In genomic region chr11:120135838-120136237, GRCh38 we compare ENCODE assay signal across 25 cellular contexts. TPM values are rescaled to one million over a fixed set of nuclear protein-coding genes. Genes with fewer than 3 reads are reported as not detected.
A peak's percentile ranks its signal among the peaks of the same experiment; 100 is the strongest.
DNase-seq lines count a peak whose midpoint lies in the region; ATAC-seq and TF ChIP-seq lines count a peak whose summit lies in the region.
"Had no signal": no experiment of that assay in that cellular context is flagged by ENCODE, and none has a peak within 500 bp of the region (broad histone marks: within the 10 kb centered on the region; RNA-seq: fewer than 3 reads in every experiment).

No MANE protein-coding gene starts in this region.

- peak in 1 of 4 donors; percentile 60 for TF ChIP-seq POLR2A in esophagus squamous epithelium (IDR thresholded peaks at IDR 0.05)
- no peak for TF ChIP-seq POLR2A in stomach (IDR thresholded peaks at IDR 0.05)
- no peak for TF ChIP-seq POLR2A in Peyer's patch (IDR thresholded peaks at IDR 0.05)

- H3K4me1 ChIP-seq in esophagus squamous epithelium, result peaks cover 6 to 42% (median 11%) of the 10 kb centered on the region in 3 donors
- H3K4me1 ChIP-seq in stomach, result peaks cover 0 to 6% (median 0%) of the 10 kb centered on the region in 4 donors
- no peaks in the 10 kb centered on the region for H3K4me1 ChIP-seq in Peyer's patch
- no peaks in the 10 kb centered on the region for H3K4me1 ChIP-seq in A673 (ENCODE audit: insufficient read depth, low read length, poor library complexity, severe bottlenecking)

- peaks cover 0 to 2% (median 0%) of the 10 kb centered on the region in 4 donors for H3K27me3 ChIP-seq in esophagus squamous epithelium
- peaks cover 0 to 34% (median 0%) of the 10 kb centered on the region in 3 donors for H3K27me3 ChIP-seq in stomach
- no peaks in the 10 kb centered on the region for H3K27me3 ChIP-seq in Peyer's patch
- peaks cover 3% of the 10 kb centered on the region for H3K27me3 ChIP-seq in A673 (replicated peaks; ENCODE audit: insufficient read depth, low read depth, low read length, poor library complexity)
- H3K27me3 ChIP-seq: cardiac muscle cell, transverse colon had no signal

- no peak for TF ChIP-seq EP300 in stomach (IDR thresholded peaks at IDR 0.05)

- CTCF ChIA-PET in RWPE1 (lab: Yijun Ruan, JAX) (interaction anchor here (0.8 to 3.5 kb wide), 3 partner anchors 23 to 419 kb away, joined by 3 to 32 read pairs (median 4); no protein-coding TSS in a partner anchor), A673 (lab: Charles Lee) (interaction anchor here (0.6 kb wide), 1 partner anchor 374 kb away, joined by 3 read pairs; no protein-coding TSS in a partner anchor)

- no peak for TF ChIP-seq CTCF in RWPE1 (conservative IDR thresholded peaks at IDR 0.05; ENCODE audit: low read depth)
- no peak for TF ChIP-seq CTCF in esophagus squamous epithelium (IDR thresholded peaks at IDR 0.05)
- no peak for TF ChIP-seq CTCF in stomach (IDR thresholded peaks at IDR 0.05)
- TF ChIP-seq CTCF in Peyer's patch (IDR thresholded peaks at IDR 0.05), result no peak
- TF ChIP-seq CTCF in A673 (conservative IDR thresholded peaks at IDR 0.05; ENCODE audit: low read depth, low read length), result no peak

- intact Hi-C loops in esophagus squamous epithelium (cut with DNase I), result no loop called here
- intact Hi-C loops in stomach (cut with DNase I; ENCODE audit: low total_unique reads), result no loop called here
- intact Hi-C loops in A673 (cut with micrococcal nuclease; ENCODE audit: unreplicated experiment), result no loop called here

- peak; percentile 30 for DNase-seq in activated CD8-positive, alpha-beta memory T cell treated with anti-CD3 and anti-CD28 coated beads, Interleukin-2, amount 50 U/mL, for 48 hours
- no peak for DNase-seq in activated CD8-positive, alpha-beta memory T cell treated with anti-CD3 and anti-CD28 coated beads, Interleukin-2, amount 50 U/mL, for 4 hours
- DNase-seq in RWPE1 (ENCODE audit: low spot score) (peak; percentile 75), esophagus squamous epithelium (lab: John Stamatoyannopoulos, UW) (no peak), stomach (peak; percentile 4), Peyer's patch (no peak), A673 (ENCODE audit: low spot score) (no peak)
- DNase-seq: activated CD4-positive, alpha-beta T cell treated with anti-CD3 and anti-CD28 coated beads, Interleukin-2, amount 50 U/mL, for 4 hours; dermis blood vessel endothelial cell; DND-41; foreskin fibroblast; HFFc6; hippocampal formation; Kasumi-1; NCI-H187 treated with DMSO at 0.1 percent for 48 hours; stimulated activated CD4-positive, alpha-beta T cell treated with anti-CD3 and anti-CD28 coated beads, Interleukin-12 subunit alpha, Interleukin-12 subunit beta, amount 100 ng/mL, for 4 hours; stimulated activated CD4-positive, alpha-beta T cell treated with anti-CD3 and anti-CD28 coated beads, Interleukin-4, amount 100 ng/mL, for 4 hours; stimulated activated naive CD8-positive, alpha-beta T cell treated with anti-CD3 and anti-CD28 coated beads, Interleukin-15, amount 100 ng/mL, for 72 hours had no signal

- ATAC-seq in HG03025 (IDR thresholded peaks at IDR 0.05; ENCODE audit: low FRiP score, unreplicated experiment), result no peak
- ATAC-seq: GM12878; Panc1; stimulated activated naive CD8-positive, alpha-beta T cell treated with anti-CD3 and anti-CD28 coated beads, Interleukin-15, amount 100 ng/mL, for 72 hours had no signal

- no peaks in the 10 kb centered on the region for H3K9me3 ChIP-seq in esophagus squamous epithelium
- H3K9me3 ChIP-seq in stomach, result no peaks in the 10 kb centered on the region
- H3K9me3 ChIP-seq in Peyer's patch, result no peaks in the 10 kb centered on the region
- H3K9me3 ChIP-seq in A673 (ENCODE audit: low read depth, low read length, poor library complexity, severe bottlenecking), result no peaks in the 10 kb centered on the region
- H3K9me3 ChIP-seq: transverse colon had no signal

- peak overlapping the region; percentile 99 for H3K27ac ChIP-seq in RWPE1
- peak overlapping the region; percentile 88 to 97 (median 94) for H3K27ac ChIP-seq in esophagus squamous epithelium
- H3K27ac ChIP-seq in stomach, result no peak overlapping the region
- no peak overlapping the region for H3K27ac ChIP-seq in Peyer's patch
- H3K27ac ChIP-seq in A673 (ENCODE audit: low read depth, low read length, poor library complexity, severe bottlenecking), result no peak overlapping the region
- H3K27ac ChIP-seq: cardiac muscle cell, transverse colon had no signal

- BruUV-seq in A673 (replicated peaks; lab: Mats Ljungman, UMichigan), result no TSS peak

- POLR2A ChIA-PET in RWPE1 (lab: Yijun Ruan, JAX; ENCODE audit: low non-redundant PET) (interaction anchor here (0.6 to 1.1 kb wide), 2 partner anchors 15 to 24 kb away, joined by 3 to 6 read pairs; no protein-coding TSS in a partner anchor), A673 (lab: Charles Lee; ENCODE audit: low non-redundant PET) (interaction anchor here (0.6 kb wide), 1 partner anchor 232 kb away, joined by 4 read pairs; no protein-coding TSS in a partner anchor)

- 37 to 49% methylated on average over 2 of the region's 2 CpGs for WGBS in esophagus squamous epithelium, 2 donors
- 75 to 96% (median 84%) methylated on average over 2 of the region's 2 CpGs for WGBS in stomach, 5 donors

- H3K4me3 ChIP-seq in esophagus squamous epithelium, result peak overlapping the region; percentile 63 to 86 (median 74)
- H3K4me3 ChIP-seq in stomach, result no peak overlapping the region
- no peak overlapping the region for H3K4me3 ChIP-seq in Peyer's patch
- no peak overlapping the region for H3K4me3 ChIP-seq in A673 (ENCODE audit: low read depth, low read length, poor library complexity, severe bottlenecking)
- H3K4me3 ChIP-seq: cardiac muscle cell, GM12878, transverse colon had no signal

- peaks cover 0 to 37% (median 12%) of the 10 kb centered on the region in 3 donors for H3K36me3 ChIP-seq in esophagus squamous epithelium
- no peaks in the 10 kb centered on the region for H3K36me3 ChIP-seq in stomach
- no peaks in the 10 kb centered on the region for H3K36me3 ChIP-seq in Peyer's patch
- no peaks in the 10 kb centered on the region for H3K36me3 ChIP-seq in A673 (ENCODE audit: insufficient read depth, low read length, poor library complexity, severe bottlenecking)
- H3K36me3 ChIP-seq: cardiac muscle cell, transverse colon had no signal

RNA-seq across cellular contexts. Expression of gene TRIM29, which starts 2.1 kb away (rescaled TPM):
- total RNA-seq in esophagus squamous epithelium (1,000 to 10,000 TPM in 1 of 4 donors, 100 to 1,000 TPM in 3; 691 to 1,472 (median 816) TPM), stomach (10 to 100 TPM in 1 of 5 donors, 1 to 10 TPM in 2, not detected in 2; 2.0 to 57.8 (median 2.3) TPM), Peyer's patch (10 to 100 TPM in 1 of 4 donors, 1 to 10 TPM in 3; 7.8 to 33.3 (median 9.1) TPM), A673 (2021) (not detected in 2 replicates)
- 100 to 1,000 TPM in 1 of 3 donors, 1 to 10 TPM in 2; 1.4 to 287 (median 1.7) TPM for polyA plus RNA-seq in stomach
- total RNA-seq: cardiac muscle cell; dermis blood vessel endothelial cell; GM12878; lung microvascular endothelial cell; T-helper 2 cell treated with Interferon-gamma antibody and Interleukin-4, amounts not matched to agents 100 ng/mL and 5 ng/mL, for 36 hours had no signal
- polyA plus RNA-seq: cardiac muscle cell had no signal

Comparison
In these comparisons a context has a peak if more than half of its experiments do, and no peak if none do; other contexts are left out.
1. DNase-seq: peak in activated CD8-positive, alpha-beta memory T cell treated with anti-CD3 and anti-CD28 coated beads, Interleukin-2, amount 50 U/mL, for 48 hours (single experiment), RWPE1 (single experiment) and stomach (single experiment); none in activated CD8-positive, alpha-beta memory T cell treated with anti-CD3 and anti-CD28 coated beads, Interleukin-2, amount 50 U/mL, for 4 hours (single experiment), esophagus squamous epithelium (single experiment), Peyer's patch (0 of 3) and A673 (single experiment).
2. H3K27ac ChIP-seq: peak in RWPE1 (single experiment) and esophagus squamous epithelium (4 of 4); none in stomach (0 of 5), Peyer's patch (0 of 4) and A673 (single experiment).
3. H3K4me3 ChIP-seq: peak in esophagus squamous epithelium (4 of 4); none in stomach (0 of 4), Peyer's patch (0 of 4) and A673 (single experiment).
4. RNA of gene TRIM29, which starts 2.1 kb away (total RNA-seq): 691 to 1,472 TPM in esophagus squamous epithelium; 7.8 to 33.3 TPM in Peyer's patch, 2.0 to 57.8 TPM in stomach and not detected in A673; every median in the first group is over 10 times any median in the second.